ENCODE assay signal across 10 cellular contexts in the genomic region with DNA sequence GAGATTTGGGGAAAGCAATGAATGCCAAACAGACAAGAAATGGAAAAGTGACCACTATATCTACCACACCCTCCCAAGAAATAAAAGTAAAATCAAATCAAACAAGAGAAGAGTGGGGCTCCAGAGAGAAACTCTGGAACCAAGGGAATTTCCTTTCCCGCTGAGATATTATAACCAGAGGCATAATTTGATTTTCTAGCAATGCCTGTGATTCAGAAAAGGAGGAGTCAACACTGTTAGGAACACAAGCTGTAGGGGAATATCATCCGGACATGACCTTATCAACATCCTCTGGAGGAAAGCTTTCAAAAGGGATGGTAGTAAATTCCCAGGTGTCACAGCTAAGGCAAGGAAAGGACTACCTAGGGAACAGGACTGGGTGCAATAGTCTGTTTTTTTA. TPM values are rescaled to one million over a fixed set of nuclear protein-coding genes. Genes with fewer than 3 reads are reported as not detected.
"Had no signal": no experiment of that assay in that cellular context is flagged by ENCODE, and none has a peak within 500 bp of the region (broad histone marks: within the 10 kb centered on the region; RNA-seq: fewer than 3 reads in every experiment).

No MANE protein-coding gene starts in this region.

- H3K4me2 ChIP-seq: GM23338 had no signal

- H3K27ac ChIP-seq: GM23248 had no signal

- H3K9me3 ChIP-seq: HAP-1 had no signal

- H2AFZ ChIP-seq: GM23248, GM23338 had no signal

- H3K36me3 ChIP-seq: HAP-1 had no signal

- H3K4me3 ChIP-seq: GM23248, GM23338, HAP-1 had no signal

- H3K9ac ChIP-seq: GM23248 had no signal

- H3K4me1 ChIP-seq: HAP-1 had no signal

- DNase-seq: GM23248, GOT3, H7, H9, HCEC 1CT, HFFc6 had no signal

- ATAC-seq: GM23338, HCT116 had no signal

- H3K4me3 Mint-ChIP-seq: GM23338, H9, HFFc6 had no signal

- H3K9me3 Mint-ChIP-seq: GM23338, H9, HFFc6 had no signal

- H3K27ac Mint-ChIP-seq: GM23338, H9, HFFc6 had no signal

RNA-seq across cellular contexts. Expression of gene LRRC55, which starts 29.6 kb away (rescaled TPM):
- total RNA-seq: GM23248, H4, HFFc6 had no signal
- polyA plus RNA-seq: GM23248 had no signal
